6 cellular contexts compared by ENCODE assay signal in genomic region chr13:62377838-62378237, GRCh38.
"Had no signal": no experiment of that assay in that cellular context is flagged by ENCODE, and none has a peak within 500 bp of the region (broad histone marks: within the 10 kb centered on the region; RNA-seq: fewer than 3 reads in every experiment).

No MANE protein-coding gene starts in this region.

- H3K27ac ChIP-seq: HL-60 had no signal

- H3K4me3 ChIP-seq: K562 had no signal

- DNase-seq: IMR-90, KBM-7, KG1 had no signal

- ATAC-seq: HepG2, K562 had no signal
